8 cellular contexts compared by ENCODE assay signal in the genomic region with DNA sequence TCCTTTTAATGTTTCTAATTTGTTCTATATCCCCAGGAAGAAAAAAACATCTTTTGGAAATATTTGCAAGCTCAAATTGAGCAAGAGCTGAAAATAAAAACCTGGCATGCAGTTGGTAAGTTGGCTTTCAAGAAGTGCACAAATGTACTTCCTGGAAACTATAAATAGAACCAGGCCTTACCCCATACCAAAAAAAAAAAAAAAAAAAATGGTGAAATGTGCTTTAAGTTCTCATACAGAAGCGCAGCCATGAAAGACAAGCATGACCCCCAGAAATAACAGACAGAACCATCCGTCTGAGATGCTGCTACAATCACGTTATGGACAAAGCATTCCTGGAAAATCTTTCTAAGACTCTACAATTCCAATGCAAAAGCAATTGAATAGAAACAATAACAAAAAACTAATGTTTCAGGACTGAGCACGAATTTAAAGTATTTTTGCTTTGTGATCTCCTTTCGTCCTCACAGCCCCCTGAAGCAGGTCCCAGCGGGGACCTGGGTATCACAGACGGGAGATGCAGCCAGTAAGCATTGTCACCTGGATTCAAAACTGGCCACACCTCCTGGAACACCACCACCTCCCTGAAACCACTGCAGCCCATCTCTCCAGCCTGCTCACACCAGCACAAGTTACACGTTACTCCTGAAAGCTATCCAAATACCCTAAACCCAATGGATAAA.
DNase-seq lines count a peak whose midpoint lies in the region; ATAC-seq and TF ChIP-seq lines count a peak whose summit lies in the region.

No MANE protein-coding gene starts in this region.

- dilution Hi-C loops in mammary epithelial cell (cut with HindIII; ENCODE audit: low sequenced_read_pairs): no loop called here

- H3K9me3 Mint-ChIP-seq in MCF 10A (ENCODE audit: unreplicated experiment): no peaks in the 10 kb centered on the region

- 86% methylated on average over 8 of the region's 8 CpGs for WGBS in mammary epithelial cell (ENCODE audit: low coverage, missing lambda C conversion rate)
- WGBS in mesodermal cell (ENCODE audit: insufficient coverage in 2 of 2), 2 experiments: 77 to 84% methylated on average over 5 to 7 of the region's 8 CpGs

- no peaks in the 10 kb centered on the region for H3K4me1 ChIP-seq in mammary epithelial cell (ENCODE audit: insufficient read depth, low read length)
- H3K4me1 ChIP-seq in breast epithelium: peaks cover 15 to 16% of the 10 kb centered on the region in 2 donors
- peaks cover 46% of the 10 kb centered on the region for H3K4me1 ChIP-seq in mesodermal cell (ENCODE audit: control insufficient read depth, insufficient read depth, low read length, poor library complexity, severe bottlenecking)
- H3K4me1 ChIP-seq in vagina: peaks cover 68% of the 10 kb centered on the region
- peaks cover 4% of the 10 kb centered on the region for H3K4me1 ChIP-seq in Karpas-422 (ENCODE audit: low read length)

- peak overlapping the region; percentile 35 for H3K27ac Mint-ChIP-seq in MCF 10A (ENCODE audit: low read depth, unreplicated experiment)

- no peaks in the 10 kb centered on the region for H3K4me1 Mint-ChIP-seq in MCF 10A (ENCODE audit: insufficient read depth, unreplicated experiment)

- TF ChIP-seq CTCF in MCF 10A (IDR thresholded peaks at IDR 0.05; ENCODE audit: unreplicated experiment): no peak
- TF ChIP-seq CTCF in mammary epithelial cell (conservative IDR thresholded peaks at IDR 0.05 in 1 of 2, IDR thresholded peaks at IDR 0.05 in 1 of 2; ENCODE audit: extremely low read depth in 1 of 2, insufficient read depth in 1 of 2, low read depth in 1 of 2, low read length in 2 of 2): no peak
- no peak for TF ChIP-seq CTCF in breast epithelium (IDR thresholded peaks at IDR 0.05)
- no peak for TF ChIP-seq CTCF in vagina (IDR thresholded peaks at IDR 0.05)

- TF ChIP-seq POLR2A in breast epithelium (IDR thresholded peaks at IDR 0.05) (no peak), vagina (IDR thresholded peaks at IDR 0.05) (no peak)

- intact Hi-C loops in MCF 10A (cut with micrococcal nuclease): no loop called here
- intact Hi-C loops in mammary epithelial cell (cut with micrococcal nuclease): no loop called here
- intact Hi-C loops in breast epithelium (cut with DNase I; ENCODE audit: low total_unique reads): no loop called here
- intact Hi-C loops in vagina (cut with DNase I): loop anchor here (10.0 kb wide), 1 partner anchor 92 kb away; no protein-coding TSS in a partner anchor

- in situ Hi-C loops in mammary epithelial cell (cut with MboI; ENCODE audit: low sequenced_read_pairs in 2 of 2): no loop called here

- H3K4me3 Mint-ChIP-seq in MCF 10A (ENCODE audit: unreplicated experiment): no peak overlapping the region

- BruUV-seq in MCF 10A (replicated peaks; lab: Mats Ljungman, UMichigan): no TSS peak
- BruUV-seq in mammary epithelial cell (replicated peaks; lab: Mats Ljungman, UMichigan): no TSS peak

- no peak for ATAC-seq in HG03108 (IDR thresholded peaks at IDR 0.05; ENCODE audit: unreplicated experiment)

- no peaks in the 10 kb centered on the region for H3K36me3 ChIP-seq in mammary epithelial cell (ENCODE audit: insufficient read depth, low read length)
- no peaks in the 10 kb centered on the region for H3K36me3 ChIP-seq in breast epithelium
- H3K36me3 ChIP-seq in mesodermal cell (ENCODE audit: control insufficient read depth, insufficient read depth, low read length): no peaks in the 10 kb centered on the region
- H3K36me3 ChIP-seq in vagina: no peaks in the 10 kb centered on the region
- H3K36me3 ChIP-seq in Karpas-422 (ENCODE audit: insufficient read depth, low read length): no peaks in the 10 kb centered on the region

- H3K4me3 ChIP-seq in mammary epithelial cell (replicated peaks in 1 of 3; ENCODE audit: insufficient read depth in 1 of 3, low read depth in 2 of 3, low read length in 3 of 3) (no peak overlapping the region), breast epithelium (peak overlapping the region in 2 of 3 donors; percentile 16 to 20), mesodermal cell (ENCODE audit: extremely low read depth, insufficient read depth, low read length, poor library complexity, severe bottlenecking) (no peak overlapping the region), vagina (peak overlapping the region; percentile 26 to 27), Karpas-422 (ENCODE audit: low read length) (no peak overlapping the region)

- H3K9ac ChIP-seq in mammary epithelial cell (ENCODE audit: insufficient read depth, low read length): no peak overlapping the region
- no peak overlapping the region for H3K9ac ChIP-seq in Karpas-422 (ENCODE audit: low read length)

- DNase-seq in MCF 10A (ENCODE audit: unreplicated experiment) (peak; percentile 31), mammary epithelial cell (no peak), breast epithelium (ENCODE audit: low spot score in 2 of 2) (no peak), vagina (ENCODE audit: extremely low spot score in 2 of 2) (no peak), HPDE6-E6E7 (ENCODE audit: extremely low spot score) (no peak), Karpas-422 (no peak)

- H3K27me3 ChIP-seq in mammary epithelial cell (ENCODE audit: insufficient read depth, low read length) (no peaks in the 10 kb centered on the region), breast epithelium (no peaks in the 10 kb centered on the region), vagina (no peaks in the 10 kb centered on the region), Karpas-422 (ENCODE audit: low read length) (no peaks in the 10 kb centered on the region)

- no peaks in the 10 kb centered on the region for H3K9me2 ChIP-seq in Karpas-422 (replicated peaks; ENCODE audit: insufficient read depth, low read length)

- CTCF ChIA-PET in MCF 10A (lab: Yijun Ruan, JAX) (no interaction called here), mammary epithelial cell (lab: Charles Lee; ENCODE audit: low non-redundant PET) (no interaction called here)

- H3K27ac ChIP-seq in mammary epithelial cell (ENCODE audit: insufficient read depth, low read depth, low read length): no peak overlapping the region
- peak overlapping the region; percentile 80 to 81 for H3K27ac ChIP-seq in breast epithelium
- peak overlapping the region; percentile 74 for H3K27ac ChIP-seq in mesodermal cell (ENCODE audit: low read depth, low read length, severe bottlenecking)
- peak overlapping the region; percentile 86 for H3K27ac ChIP-seq in vagina
- H3K27ac ChIP-seq in Karpas-422 (ENCODE audit: low read length): no peak overlapping the region

- no peaks in the 10 kb centered on the region for H3K27me3 Mint-ChIP-seq in MCF 10A (ENCODE audit: insufficient read depth, unreplicated experiment)

- H3K79me2 ChIP-seq in mammary epithelial cell (ENCODE audit: insufficient read depth, low read length): peaks cover 6% of the 10 kb centered on the region
- H3K79me2 ChIP-seq in Karpas-422 (ENCODE audit: low read length): no peaks in the 10 kb centered on the region

- POLR2A ChIA-PET in MCF 10A (lab: Yijun Ruan, JAX): interaction anchor here (1.0 kb wide), 2 partner anchors 53 to 179 kb away, joined by 4 read pairs; a partner anchor contains a TSS

- H3K36me3 Mint-ChIP-seq in MCF 10A (ENCODE audit: insufficient read depth, unreplicated experiment): no peaks in the 10 kb centered on the region

- H2AFZ ChIP-seq in mammary epithelial cell (ENCODE audit: low read depth, low read length) (no peak overlapping the region), Karpas-422 (ENCODE audit: low read length) (no peak overlapping the region)

- H3K4me2 ChIP-seq in mammary epithelial cell (ENCODE audit: insufficient read depth, low read depth, low read length) (no peak overlapping the region), Karpas-422 (ENCODE audit: low read depth, low read length, poor library complexity, severe bottlenecking) (no peak overlapping the region)

- no peaks in the 10 kb centered on the region for H3K9me3 ChIP-seq in mammary epithelial cell (replicated peaks; ENCODE audit: insufficient read depth, low read length)
- no peaks in the 10 kb centered on the region for H3K9me3 ChIP-seq in breast epithelium
- no peaks in the 10 kb centered on the region for H3K9me3 ChIP-seq in mesodermal cell (ENCODE audit: control insufficient read depth, low read length)
- no peaks in the 10 kb centered on the region for H3K9me3 ChIP-seq in vagina
- no peaks in the 10 kb centered on the region for H3K9me3 ChIP-seq in Karpas-422 (ENCODE audit: low read length)

- no peaks in the 10 kb centered on the region for H4K20me1 ChIP-seq in mammary epithelial cell (ENCODE audit: insufficient read depth, low read length)
- peaks cover 33% of the 10 kb centered on the region; the same call in 1 of the 2 replicates for H4K20me1 ChIP-seq in Karpas-422 (ENCODE audit: insufficient read depth, low read depth, low read length)

Comparison
In these comparisons a context has a peak if more than half of its experiments do, and no peak if none do; other contexts are left out.
1. H3K27ac ChIP-seq: peak in breast epithelium (2 of 2), mesodermal cell (single experiment) and vagina (single experiment); none in mammary epithelial cell (single experiment) and Karpas-422 (single experiment).
2. H3K4me3 ChIP-seq: peak in breast epithelium (2 of 3) and vagina (2 of 2); none in mammary epithelial cell (0 of 3), mesodermal cell (single experiment) and Karpas-422 (single experiment).